In the genomic region with DNA sequence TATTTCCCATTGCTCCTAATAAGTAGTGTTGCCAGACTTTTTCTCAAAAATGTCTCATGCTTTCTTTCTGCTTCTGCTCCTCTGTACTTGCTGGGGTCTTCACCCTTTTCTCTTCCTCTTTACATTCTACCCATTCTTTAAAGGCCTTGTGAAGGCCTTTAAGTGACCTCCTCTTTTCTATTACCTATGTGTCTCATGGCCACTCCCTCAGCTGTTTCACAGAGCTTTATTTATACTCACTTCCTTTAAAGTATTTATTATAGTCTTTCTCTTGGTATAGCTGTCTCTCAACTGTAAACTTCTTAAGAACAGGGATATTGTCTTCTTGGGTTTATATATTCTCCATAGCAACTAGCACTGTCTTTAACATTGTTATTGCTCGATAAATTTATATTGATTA, we compare ENCODE assay signal across 8 cellular contexts. TPM values are rescaled to one million over a fixed set of nuclear protein-coding genes. Genes with fewer than 3 reads are reported as not detected.
A peak's percentile ranks its signal among the peaks of the same experiment; 100 is the strongest.
DNase-seq lines count a peak whose midpoint lies in the region; ATAC-seq and TF ChIP-seq lines count a peak whose summit lies in the region.

No MANE protein-coding gene starts in this region.

- H3K14ac ChIP-seq in trophoblast cell (ENCODE audit: low read length) = no peak overlapping the region

- H3K79me1 ChIP-seq in trophoblast cell (ENCODE audit: low read length) = no peaks in the 10 kb centered on the region

- H3K4me2 ChIP-seq in PC-9 (peak overlapping the region; percentile 86), trophoblast cell (ENCODE audit: low read length) (peak overlapping the region; percentile 39)

- H3K4me1 ChIP-seq in PC-9 (replicated peaks; ENCODE audit: insufficient read depth) (peaks cover 10% of the 10 kb centered on the region), trophoblast cell (ENCODE audit: control insufficient read depth in 1 of 2, insufficient read depth in 2 of 2, low read length in 2 of 2) (no peaks in the 10 kb centered on the region)

- peaks cover 15% of the 10 kb centered on the region; the same call in 1 of the 2 replicates for H4K20me1 ChIP-seq in PC-9 (ENCODE audit: insufficient read depth)

- CTCF ChIA-PET in PC-9 (lab: Charles Lee) = interaction anchor here (0.6 to 1.4 kb wide), 2 partner anchors 115 to 134 kb away, joined by 4 to 5 read pairs; no protein-coding TSS in a partner anchor

- POLR2A ChIA-PET in PC-9 (lab: Charles Lee; ENCODE audit: unreplicated experiment) = interaction anchor here (0.6 to 1.4 kb wide), 12 partner anchors 9 to 1060 kb away, joined by 3 to 16 read pairs (median 6); a partner anchor contains a TSS

- H3F3A ChIP-seq in PC-9 (ENCODE audit: insufficient read depth, low read depth) = peaks cover 3% of the 10 kb centered on the region; the same call in 1 of the 2 replicates

- peaks cover 30% of the 10 kb centered on the region for H3K36me3 ChIP-seq in PC-9 (ENCODE audit: low read depth)
- H3K36me3 ChIP-seq in trophoblast cell (ENCODE audit: control insufficient read depth in 1 of 2, insufficient read depth in 2 of 2, low read length in 2 of 2) = peaks cover 5 to 7% of the 10 kb centered on the region in 2 experiments

- no peak overlapping the region for H4K12ac ChIP-seq in trophoblast cell (ENCODE audit: low read depth, low read length)

- no CpG with 5 or more reads among the region's 1 CpG for WGBS in trophoblast cell (ENCODE audit: extremely low coverage, insufficient coverage, insufficient read length)

- ATAC-seq in HG02981 (IDR thresholded peaks at IDR 0.05; ENCODE audit: unreplicated experiment) (no peak), GM18502 (IDR thresholded peaks at IDR 0.05; ENCODE audit: poor library complexity, unreplicated experiment) (no peak)

- TF ChIP-seq CTCF in GM12875 (IDR thresholded peaks at IDR 0.05; ENCODE audit: borderline replicate concordance, insufficient read depth, low read depth, low read length) (no peak), PC-9 (conservative IDR thresholded peaks at IDR 0.05) (no peak)

- no peak overlapping the region for H4K8ac ChIP-seq in trophoblast cell (ENCODE audit: low read depth, low read length)

- H2BK120ac ChIP-seq in trophoblast cell (ENCODE audit: insufficient read depth, low read length, poor library complexity) = no peak overlapping the region

- H3K9me3 ChIP-seq in PC-9 (ENCODE audit: insufficient read depth, low read depth) = no peaks in the 10 kb centered on the region
- no peaks in the 10 kb centered on the region for H3K9me3 ChIP-seq in trophoblast cell (ENCODE audit: insufficient read depth, low read depth, low read length)

- H2AFZ ChIP-seq in PC-9 = no peak overlapping the region
- H2AFZ ChIP-seq in trophoblast cell (ENCODE audit: insufficient read depth, low read length, poor library complexity) = no peak overlapping the region

- no peak overlapping the region for H3K4ac ChIP-seq in trophoblast cell (ENCODE audit: low read depth, low read length)

- H3K79me2 ChIP-seq in PC-9 (ENCODE audit: low read depth) (peaks cover 31% of the 10 kb centered on the region), trophoblast cell (ENCODE audit: control insufficient read depth, insufficient read depth, low read length, poor library complexity) (no peaks in the 10 kb centered on the region)

- H2BK5ac ChIP-seq in trophoblast cell (ENCODE audit: low read depth, low read length, poor library complexity) = no peak overlapping the region

- DNase-seq in PC-9 = no peak
- DNase-seq in epithelial cell of prostate (ENCODE audit: low read depth, low spot score) = no peak
- DNase-seq in trophoblast cell = no peak
- DNase-seq in NCI-H1417 treated with DMSO at 0.1 percent for 48 hours (lab: John Stamatoyannopoulos, UW) = no peak
- DNase-seq in inferior parietal cortex (ENCODE audit: extremely low spot score) = no peak

- no peak overlapping the region for H3K23ac ChIP-seq in trophoblast cell (ENCODE audit: low read length)

- H3K9me2 ChIP-seq in PC-9 (ENCODE audit: insufficient read depth) = peaks cover 4% of the 10 kb centered on the region; the same call in 1 of the 2 replicates

- no peak overlapping the region for H2BK12ac ChIP-seq in trophoblast cell (ENCODE audit: low read length)

- H4K91ac ChIP-seq in trophoblast cell (ENCODE audit: low read depth, low read length) = no peak overlapping the region

- TSS peak; percentile 66 for BruUV-seq in PC-9 (replicated peaks; lab: Mats Ljungman, UMichigan)

- intact Hi-C loops in PC-9 (cut with micrococcal nuclease; ENCODE audit: unreplicated experiment) = loop anchor here (5.0 kb wide), 1 partner anchor 134 kb away; no protein-coding TSS in a partner anchor

- no peak overlapping the region for H3K9ac ChIP-seq in trophoblast cell (ENCODE audit: low read length)

- H3K27ac ChIP-seq in PC-9 (no peak overlapping the region), epithelial cell of prostate (peak overlapping the region; percentile 59), trophoblast cell (ENCODE audit: low read depth, low read length) (no peak overlapping the region)

- peak overlapping the region; percentile 59 for H3K4me3 ChIP-seq in GM12875 (ENCODE audit: low read depth, low read length)
- peak overlapping the region; percentile 83 for H3K4me3 ChIP-seq in PC-9
- H3K4me3 ChIP-seq in trophoblast cell (ENCODE audit: low read depth, low read length) = no peak overlapping the region

- H3K27me3 ChIP-seq in PC-9 (ENCODE audit: insufficient read depth, low read depth) = no peaks in the 10 kb centered on the region
- no peaks in the 10 kb centered on the region for H3K27me3 ChIP-seq in trophoblast cell (ENCODE audit: insufficient read depth, low read length)

- no peak overlapping the region for H2AK5ac ChIP-seq in trophoblast cell (ENCODE audit: low read length)

- H3K18ac ChIP-seq in trophoblast cell (ENCODE audit: low read length) = no peak overlapping the region

RNA-seq across cellular contexts. Expression of a gene that starts 0.8 kb away (rescaled TPM):
- total RNA-seq in PC-9 (2021) = 36.5 and 52.7 TPM in 2 replicates
- polyA plus RNA-seq in trophoblast cell (2013) = 26.6 and 28.6 TPM in 2 replicates

RNA-seq across cellular contexts. Expression of a gene that starts 24.5 kb away (rescaled TPM):
- total RNA-seq in PC-9 (2021) = not detected in 2 replicates
- not detected in 2 replicates for polyA plus RNA-seq in trophoblast cell (2013)
